In the genomic region with DNA sequence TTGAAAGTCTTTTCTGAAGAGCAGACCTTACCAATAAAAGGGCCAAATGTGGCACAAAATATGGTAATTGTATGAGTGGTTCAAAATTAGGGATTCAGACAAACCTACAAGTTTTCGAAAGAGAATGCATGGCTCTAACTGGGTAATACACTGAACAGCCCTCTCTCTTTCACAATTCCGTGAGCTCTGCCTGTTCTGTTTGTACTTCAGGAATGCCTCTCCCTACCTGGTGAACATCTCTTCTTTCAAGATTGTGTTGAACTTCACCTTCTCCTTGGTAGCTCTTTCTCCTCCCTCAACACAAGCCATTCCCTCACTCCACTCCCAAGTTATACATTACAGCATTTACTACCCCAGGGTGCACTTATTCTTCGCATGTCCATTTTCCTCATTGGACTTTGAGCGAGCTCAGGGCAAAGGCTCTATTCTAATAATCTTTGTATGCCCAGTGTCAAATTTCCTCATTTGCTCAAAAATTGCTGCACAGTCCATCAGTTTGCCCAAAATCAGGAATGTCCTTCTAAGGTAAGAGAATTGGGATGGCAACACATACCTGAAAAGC, we compare ENCODE assay signal across 1 cellular context.
TF ChIP-seq lines count a peak whose summit lies in the region.

No MANE protein-coding gene starts in this region.

TF ChIP-seq in WTC11, 78 proteins besides CTCF, POLR2A, EP300 and RAD21:
- TF ChIP-seq ZNF512 (CRISPR knock-in tag; IDR thresholded peaks at IDR 0.05; ENCODE audit: borderline replicate concordance), result no peak
- TF ChIP-seq, protein P1, sequence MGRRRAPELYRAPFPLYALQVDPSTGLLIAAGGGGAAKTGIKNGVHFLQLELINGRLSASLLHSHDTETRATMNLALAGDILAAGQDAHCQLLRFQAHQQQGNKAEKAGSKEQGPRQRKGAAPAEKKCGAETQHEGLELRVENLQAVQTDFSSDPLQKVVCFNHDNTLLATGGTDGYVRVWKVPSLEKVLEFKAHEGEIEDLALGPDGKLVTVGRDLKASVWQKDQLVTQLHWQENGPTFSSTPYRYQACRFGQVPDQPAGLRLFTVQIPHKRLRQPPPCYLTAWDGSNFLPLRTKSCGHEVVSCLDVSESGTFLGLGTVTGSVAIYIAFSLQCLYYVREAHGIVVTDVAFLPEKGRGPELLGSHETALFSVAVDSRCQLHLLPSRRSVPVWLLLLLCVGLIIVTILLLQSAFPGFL (CRISPR knock-in tag; IDR thresholded peaks at IDR 0.05; ENCODE audit: borderline replicate concordance), result no peak
- no peak for TF ChIP-seq ZNF396 (CRISPR knock-in tag; IDR thresholded peaks at IDR 0.05; ENCODE audit: borderline replicate concordance)
- no peak for TF ChIP-seq GABPB1 (CRISPR knock-in tag; IDR thresholded peaks at IDR 0.05)
- no peak for TF ChIP-seq ZNF281 (CRISPR knock-in tag; IDR thresholded peaks at IDR 0.05)
- TF ChIP-seq KAT7 (CRISPR knock-in tag; IDR thresholded peaks at IDR 0.05; ENCODE audit: borderline replicate concordance), result no peak
- no peak for TF ChIP-seq GRHL2 (CRISPR knock-in tag; IDR thresholded peaks at IDR 0.05; ENCODE audit: insufficient replicate concordance, severe bottlenecking)
- TF ChIP-seq SMAD4 (CRISPR knock-in tag; IDR thresholded peaks at IDR 0.05), result no peak
- no peak for TF ChIP-seq USF1 (CRISPR knock-in tag; IDR thresholded peaks at IDR 0.05)
- no peak for TF ChIP-seq TP53 (CRISPR knock-in tag; IDR thresholded peaks at IDR 0.05)
- no peak for TF ChIP-seq IRF2 (CRISPR knock-in tag; IDR thresholded peaks at IDR 0.05; ENCODE audit: borderline replicate concordance, low read depth)
